Comparison of ENCODE assay signal across 17 cellular contexts in the genomic region with DNA sequence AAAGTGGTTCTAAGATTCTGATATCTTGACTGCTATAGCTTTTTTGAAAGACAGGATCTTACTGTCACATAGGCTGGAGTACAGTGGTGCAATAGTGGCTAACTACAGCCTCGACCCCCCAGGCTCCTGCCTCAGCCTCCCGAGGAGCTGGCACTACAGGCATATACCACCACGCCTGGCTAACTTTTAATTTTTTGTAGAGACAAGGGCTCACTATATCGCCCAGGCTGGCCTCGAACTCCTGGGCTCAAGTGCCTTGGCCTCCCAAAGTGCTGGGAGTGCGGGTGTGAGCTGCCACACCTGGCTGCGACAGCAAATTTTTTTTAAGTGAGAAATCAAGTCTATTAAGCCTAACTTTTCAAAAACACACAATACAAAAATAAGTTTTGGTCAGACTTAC.
DNase-seq lines count a peak whose midpoint lies in the region; ATAC-seq and TF ChIP-seq lines count a peak whose summit lies in the region.
"Had no signal": no experiment of that assay in that cellular context is flagged by ENCODE, and none has a peak within 500 bp of the region (broad histone marks: within the 10 kb centered on the region; RNA-seq: fewer than 3 reads in every experiment).

No MANE protein-coding gene starts in this region.

- WGBS in endodermal cell (ENCODE audit: insufficient coverage in 1 of 2, insufficient read length in 1 of 2), 2 experiments = 91 to 95% methylated on average over 7 of the region's 7 CpGs
- WGBS in trophoblast cell (ENCODE audit: extremely low coverage, insufficient coverage, insufficient read length) = no CpG with 5 or more reads among the region's 7 CpGs

- no peak overlapping the region for H2BK12ac ChIP-seq in trophoblast cell (ENCODE audit: low read length)

- no peak overlapping the region for H3K14ac ChIP-seq in trophoblast cell (ENCODE audit: low read length)

- no peak overlapping the region for H3K18ac ChIP-seq in trophoblast cell (ENCODE audit: low read length)

- H4K91ac ChIP-seq in trophoblast cell (ENCODE audit: low read depth, low read length) = no peak overlapping the region

- peaks cover 45% of the 10 kb centered on the region for H3F3A ChIP-seq in GM23338 (replicated peaks; ENCODE audit: low read depth)

- no peak overlapping the region for H2BK5ac ChIP-seq in trophoblast cell (ENCODE audit: low read depth, low read length, poor library complexity)

- H3K79me2 ChIP-seq in GM23338 (replicated peaks; ENCODE audit: insufficient read depth) (peaks cover 88% of the 10 kb centered on the region), trophoblast cell (ENCODE audit: control insufficient read depth, insufficient read depth, low read length, poor library complexity) (peaks cover 60% of the 10 kb centered on the region)

- no peaks in the 10 kb centered on the region for H3K27me3 ChIP-seq in CD4-positive, CD25-positive, alpha-beta regulatory T cell (ENCODE audit: control insufficient read depth, insufficient read depth, low read length)
- no peaks in the 10 kb centered on the region for H3K27me3 ChIP-seq in GM23338 (ENCODE audit: insufficient read depth)
- no peaks in the 10 kb centered on the region for H3K27me3 ChIP-seq in endodermal cell (ENCODE audit: control insufficient read depth, insufficient read depth, low read length, poor library complexity, severe bottlenecking)
- no peaks in the 10 kb centered on the region for H3K27me3 ChIP-seq in trophoblast cell (ENCODE audit: insufficient read depth, low read length)

- H3K4me1 Mint-ChIP-seq in CD4-positive, CD25-positive, alpha-beta regulatory T cell = peaks cover 0 to 61% (median 31%) of the 10 kb centered on the region in 4 donors
- peaks cover 70% of the 10 kb centered on the region for H3K4me1 Mint-ChIP-seq in GM23338
- peaks cover 53% of the 10 kb centered on the region for H3K4me1 Mint-ChIP-seq in endodermal cell

- H3K27ac ChIP-seq in CD4-positive, CD25-positive, alpha-beta regulatory T cell (ENCODE audit: insufficient read depth, low read length, poor library complexity, severe bottlenecking) = no peak overlapping the region
- H3K27ac ChIP-seq in GM23338 (ENCODE audit: low read depth) (peak overlapping the region; percentile 50; the same call in 1 of the 2 replicates), endodermal cell (ENCODE audit: low read depth, low read length) (no peak overlapping the region), trophoblast cell (ENCODE audit: low read depth, low read length) (no peak overlapping the region)

- peaks cover 33% of the 10 kb centered on the region for H3K4me1 ChIP-seq in CD4-positive, CD25-positive, alpha-beta regulatory T cell (ENCODE audit: control insufficient read depth, insufficient read depth, low read length, poor library complexity, severe bottlenecking)
- H3K4me1 ChIP-seq in GM23338 (ENCODE audit: insufficient read depth) = peaks cover 71% of the 10 kb centered on the region
- peaks cover 29% of the 10 kb centered on the region for H3K4me1 ChIP-seq in endodermal cell (ENCODE audit: control insufficient read depth, insufficient read depth, low read length)
- H3K4me1 ChIP-seq in trophoblast cell (ENCODE audit: control insufficient read depth in 1 of 2, insufficient read depth in 2 of 2, low read length in 2 of 2) = peaks cover 50 to 54% of the 10 kb centered on the region in 2 experiments

- H3K79me1 ChIP-seq in trophoblast cell (ENCODE audit: low read length) = peaks cover 26% of the 10 kb centered on the region

- no peak for ATAC-seq in CD4-positive, CD25-positive, alpha-beta regulatory T cell (ENCODE audit: low read depth in 2 of 2)
- ATAC-seq in GM23338 (no peak), HG03108 (IDR thresholded peaks at IDR 0.05; ENCODE audit: unreplicated experiment) (no peak)
- ATAC-seq: HCT116, right cardiac atrium, WTC11 had no signal

- H3K36me3 Mint-ChIP-seq in CD4-positive, CD25-positive, alpha-beta regulatory T cell = no peaks in the 10 kb centered on the region
- H3K36me3 Mint-ChIP-seq in GM23338 (ENCODE audit: low read depth) (peaks cover 3% of the 10 kb centered on the region; the same call in 1 of the 3 replicates), endodermal cell (ENCODE audit: low read depth) (peaks cover 7% of the 10 kb centered on the region)
- H3K36me3 Mint-ChIP-seq: WTC11 had no signal

- H3K4me3 ChIP-seq in CD4-positive, CD25-positive, alpha-beta regulatory T cell (ENCODE audit: low read depth, low read length) = no peak overlapping the region
- H3K4me3 ChIP-seq in GM23338 (no peak overlapping the region), endodermal cell (ENCODE audit: low read length) (no peak overlapping the region), trophoblast cell (ENCODE audit: low read depth, low read length) (no peak overlapping the region)

- H3K23ac ChIP-seq in trophoblast cell (ENCODE audit: low read length) = no peak overlapping the region

- peak overlapping the region in 1 of 4 donors; percentile 77 for H3K4me3 Mint-ChIP-seq in CD4-positive, CD25-positive, alpha-beta regulatory T cell
- H3K4me3 Mint-ChIP-seq in GM23338 = no peak overlapping the region; the same call in 2 of the 3 replicates
- H3K4me3 Mint-ChIP-seq in endodermal cell = no peak overlapping the region
- H3K4me3 Mint-ChIP-seq: memory B cell; T-helper 1 cell treated with Interleukin-12 subunit alpha and Interleukin-12 subunit beta and Interleukin-4 antibody, amounts not matched to agents 30 μg/mL and 1 μg/mL, for 36 hours; WTC11 had no signal

- no peak for DNase-seq in CD4-positive, CD25-positive, alpha-beta regulatory T cell
- DNase-seq in GM23338 (ENCODE audit: low spot score) = no peak
- peak; percentile 21 for DNase-seq in endodermal cell
- no peak for DNase-seq in trophoblast cell
- DNase-seq in NCI-H2171 treated with DMSO at 0.1 percent for 48 hours (lab: John Stamatoyannopoulos, UW) = no peak
- DNase-seq in KG1 (lab: John Stamatoyannopoulos, UW) = no peak
- DNase-seq: central memory CD4-positive, alpha-beta T cell; NCI-H1092; NCI-H524 treated with DMSO at 0.1 percent for 48 hours; SHP77 treated with DMSO at 0.1 percent for 48 hours; stimulated activated naive CD4-positive, alpha-beta T cell treated with Interleukin-2 at 50 U/mL for 16 hours had no signal

- H4K12ac ChIP-seq in trophoblast cell (ENCODE audit: low read depth, low read length) = no peak overlapping the region

- H3K9ac ChIP-seq in endodermal cell (ENCODE audit: extremely low read depth, low read length, poor library complexity, severe bottlenecking) = no peak overlapping the region
- H3K9ac ChIP-seq in trophoblast cell (ENCODE audit: low read length) = no peak overlapping the region

- no peaks in the 10 kb centered on the region for H3K27me3 Mint-ChIP-seq in CD4-positive, CD25-positive, alpha-beta regulatory T cell
- peaks cover 12% of the 10 kb centered on the region for H3K27me3 Mint-ChIP-seq in GM23338 (ENCODE audit: insufficient read depth, low read depth, poor library complexity)
- no peaks in the 10 kb centered on the region for H3K27me3 Mint-ChIP-seq in endodermal cell (ENCODE audit: insufficient read depth)

- H4K8ac ChIP-seq in trophoblast cell (ENCODE audit: low read depth, low read length) = no peak overlapping the region

- H3K4me2 ChIP-seq in GM23338 (no peak overlapping the region), trophoblast cell (ENCODE audit: low read length) (no peak overlapping the region)

- peak overlapping the region; percentile 66 to 84 (median 80) for H3K27ac Mint-ChIP-seq in CD4-positive, CD25-positive, alpha-beta regulatory T cell
- no peak overlapping the region for H3K27ac Mint-ChIP-seq in GM23338
- H3K27ac Mint-ChIP-seq in endodermal cell = no peak overlapping the region
- H3K27ac Mint-ChIP-seq: memory B cell; T-helper 1 cell treated with Interleukin-12 subunit alpha and Interleukin-12 subunit beta and Interleukin-4 antibody, amounts not matched to agents 30 μg/mL and 1 μg/mL, for 36 hours; WTC11 had no signal

- H2AFZ ChIP-seq in GM23338 = no peak overlapping the region
- H2AFZ ChIP-seq in trophoblast cell (ENCODE audit: insufficient read depth, low read length, poor library complexity) = no peak overlapping the region

- no peaks in the 10 kb centered on the region for H3K9me3 Mint-ChIP-seq in CD4-positive, CD25-positive, alpha-beta regulatory T cell
- H3K9me3 Mint-ChIP-seq in GM23338 = no peaks in the 10 kb centered on the region
- no peaks in the 10 kb centered on the region for H3K9me3 Mint-ChIP-seq in endodermal cell
- H3K9me3 Mint-ChIP-seq: memory B cell; T-helper 1 cell treated with Interleukin-12 subunit alpha and Interleukin-12 subunit beta and Interleukin-4 antibody, amounts not matched to agents 30 μg/mL and 1 μg/mL, for 36 hours; WTC11 had no signal

- peaks cover 12% of the 10 kb centered on the region for H3K36me3 ChIP-seq in CD4-positive, CD25-positive, alpha-beta regulatory T cell (ENCODE audit: control insufficient read depth, insufficient read depth, low read length)
- no peaks in the 10 kb centered on the region; the same call in 1 of the 2 replicates for H3K36me3 ChIP-seq in GM23338 (ENCODE audit: insufficient read depth)
- H3K36me3 ChIP-seq in endodermal cell (ENCODE audit: control insufficient read depth, insufficient read depth, low read length) = peaks cover 21% of the 10 kb centered on the region
- H3K36me3 ChIP-seq in trophoblast cell (ENCODE audit: control insufficient read depth in 1 of 2, insufficient read depth in 2 of 2, low read length in 2 of 2) = peaks cover 26 to 29% of the 10 kb centered on the region in 2 experiments

- H2BK120ac ChIP-seq in trophoblast cell (ENCODE audit: insufficient read depth, low read length, poor library complexity) = no peak overlapping the region

- no peaks in the 10 kb centered on the region for H3K9me3 ChIP-seq in CD4-positive, CD25-positive, alpha-beta regulatory T cell (ENCODE audit: control insufficient read depth in 2 of 2, low read length in 2 of 2)
- H3K9me3 ChIP-seq in endodermal cell (ENCODE audit: control insufficient read depth, low read length) (no peaks in the 10 kb centered on the region), trophoblast cell (ENCODE audit: insufficient read depth, low read depth, low read length) (peaks cover 7% of the 10 kb centered on the region)

- H3K4ac ChIP-seq in trophoblast cell (ENCODE audit: low read depth, low read length) = peak overlapping the region; percentile 81

- no peak overlapping the region for H2AK5ac ChIP-seq in trophoblast cell (ENCODE audit: low read length)

- H3K9me2 ChIP-seq in GM23338 (ENCODE audit: insufficient read depth) = no peaks in the 10 kb centered on the region

- TF ChIP-seq CTCF in GM23338 (conservative IDR thresholded peaks at IDR 0.05; ENCODE audit: low read depth in 2 of 2) (no peak), endodermal cell (conservative IDR thresholded peaks at IDR 0.05) (no peak)

- H4K20me1 ChIP-seq in GM23338 (replicated peaks; ENCODE audit: insufficient read depth) = peaks cover 66% of the 10 kb centered on the region

TF ChIP-seq in GM23338, 12 proteins besides CTCF, POLR2A, EP300 and RAD21 (continues in another document):
- TF ChIP-seq EZH2 (IDR thresholded peaks at IDR 0.05; ENCODE audit: low read depth, unreplicated experiment) = no peak

Comparison
In these comparisons a context has a peak if more than half of its experiments do, and no peak if none do; other contexts are left out.
1. H3K27ac Mint-ChIP-seq: peak in CD4-positive, CD25-positive, alpha-beta regulatory T cell (3 of 3); none in GM23338 (single experiment) and endodermal cell (single experiment).